Comparison of ENCODE assay signal across 8 cellular contexts in genomic region chr7:84578825-84579224, GRCh38.
"Had no signal": no experiment of that assay in that cellular context is flagged by ENCODE, and none has a peak within 500 bp of the region (broad histone marks: within the 10 kb centered on the region; RNA-seq: fewer than 3 reads in every experiment).

No MANE protein-coding gene starts in this region.

- DNase-seq: H9, HCEC 1CT, KG1 had no signal

- H3K4me2 ChIP-seq: GM23338 had no signal

- H3K27me3 Mint-ChIP-seq: IgD-negative memory B cell had no signal

- H2AFZ ChIP-seq: GM23338 had no signal

- H3K27ac Mint-ChIP-seq: GM23338, H9, IgD-negative memory B cell had no signal

- H3K9me3 Mint-ChIP-seq: GM23338, H9 had no signal

- FAIRE-seq: H1, H54 had no signal

- H3K4me3 ChIP-seq: GM23338 had no signal

- H3K4me3 Mint-ChIP-seq: GM23338, H9, IgD-negative memory B cell had no signal

- H3K36me3 Mint-ChIP-seq: IgD-negative memory B cell had no signal

- ATAC-seq: GM23338 had no signal

- H3K4me1 Mint-ChIP-seq: GM23338, H9, IgD-negative memory B cell had no signal

- H3K27ac ChIP-seq: HL-60 had no signal
